Comparison of ENCODE assay signal across 35 cellular contexts in genomic region chr18:35533916-35534315, GRCh38.
"Had no signal": no experiment of that assay in that cellular context is flagged by ENCODE, and none has a peak within 500 bp of the region (broad histone marks: within the 10 kb centered on the region; RNA-seq: fewer than 3 reads in every experiment).

No MANE protein-coding gene starts in this region.

- H3K36me3 Mint-ChIP-seq: activated naive CD8-positive, alpha-beta T cell treated with anti-CD3 and anti-CD28 coated beads for 36 hours had no signal

- H3K27ac ChIP-seq: body of pancreas, brain microvascular endothelial cell, breast epithelium, VCaP had no signal

- H3K27ac Mint-ChIP-seq: activated B cell treated with CpG ODN at 0.5 μM for 24 hours; activated CD4-positive, alpha-beta memory T cell treated with anti-CD3 and anti-CD28 coated beads for 36 hours; activated CD4-positive, alpha-beta T cell treated with anti-CD3 and anti-CD28 coated beads, Interleukin-2, amount 10 ng/mL, durations not matched to agents 24 days and 14 days; activated CD8-positive, alpha-beta T cell treated with anti-CD3 and anti-CD28 coated beads for 36 hours; activated naive CD4-positive, alpha-beta T cell treated with anti-CD3 and anti-CD28 coated beads for 36 hours; activated naive CD4-positive, alpha-beta T cell treated with anti-CD3 and anti-CD28 coated beads, Interleukin-2, amount 50 U/mL, for 72 hours; activated naive CD8-positive, alpha-beta T cell treated with anti-CD3 and anti-CD28 coated beads for 36 hours; activated T-cell treated with anti-CD3 and anti-CD28 coated beads, Interleukin-2, amount 50 U/mL, for 72 hours; activated T-helper 1 cell treated with anti-CD3 and anti-CD28 coated beads, Interleukin-12 subunit alpha, Interleukin-12 subunit beta, Interleukin-2, Interleukin-4 antibody, amounts not matched to agents 30 ng/mL and 10 ng/mL and 1 ng/mL, durations not matched to agents 14 hours and 24 hours and 36 hours; activated T-helper 17 cell treated with anti-CD3 and anti-CD28 coated beads, Interleukin-2, amount 50 U/mL, for 72 hours; T-helper 1 cell treated with Interleukin-12 subunit alpha and Interleukin-12 subunit beta and Interleukin-4 antibody, amounts not matched to agents 30 μg/mL and 1 μg/mL, for 36 hours; T-helper 2 cell treated with Interferon-gamma antibody and Interleukin-4, amounts not matched to agents 5 μg/mL and 100 μg/mL, for 36 hours had no signal

- H3K36me3 ChIP-seq: brain microvascular endothelial cell, breast epithelium had no signal

- H3K9me3 ChIP-seq: body of pancreas had no signal

- H3K27me3 ChIP-seq: body of pancreas, brain microvascular endothelial cell, breast epithelium had no signal

- DNase-seq: activated B cell treated with CpG ODN at 0.5 μM for 24 hours; activated CD4-positive, alpha-beta memory T cell treated with anti-CD3 and anti-CD28 coated beads for 36 hours; activated CD4-positive, alpha-beta T cell treated with anti-CD3 and anti-CD28 coated beads for 4 hours; activated CD4-positive, alpha-beta T cell treated with anti-CD3 and anti-CD28 coated beads, Interleukin-2, amount 10 ng/mL, durations not matched to agents 24 days and 14 days; activated CD4-positive, alpha-beta T cell treated with anti-CD3 and anti-CD28 coated beads, Interleukin-2, amount 50 U/mL, for 1 hour; activated CD4-positive, alpha-beta T cell treated with anti-CD3 and anti-CD28 coated beads, Interleukin-2, amount 50 U/mL, for 4 hours; activated CD4-positive, CD25-positive, alpha-beta regulatory T cell treated with anti-CD3 and anti-CD28 coated beads, Interleukin-2, amount 50 U/mL, for 72 hours; activated CD8-positive, alpha-beta memory T cell treated with anti-CD3 and anti-CD28 coated beads, Interleukin-2, amount 50 U/mL, for 4 hours; activated CD8-positive, alpha-beta T cell treated with anti-CD3 and anti-CD28 coated beads for 36 hours; activated effector memory CD4-positive, alpha-beta T cell treated with anti-CD3 and anti-CD28 coated beads, Interleukin-2, amount 50 U/mL, for 16 hours; activated gamma-delta T cell treated with Interleukin-2 at 50 U/mL for 16 hours; activated naive CD4-positive, alpha-beta T cell; activated naive CD4-positive, alpha-beta T cell treated with anti-CD3 and anti-CD28 coated beads for 36 hours; activated naive CD4-positive, alpha-beta T cell treated with anti-CD3 and anti-CD28 coated beads, Interleukin-2, amount 50 U/mL, for 16 hours; activated naive CD8-positive, alpha-beta T cell treated with anti-CD3 and anti-CD28 coated beads for 36 hours; activated T-cell treated with anti-CD3 and anti-CD28 coated beads for 4 hours; activated T-cell treated with anti-CD3 and anti-CD28 coated beads, Interleukin-2, amount 50 U/mL, for 1 hour; activated T-cell treated with anti-CD3 and anti-CD28 coated beads, Interleukin-2, amount 50 U/mL, for 4 hours; activated T-cell treated with anti-CD3 and anti-CD28 coated beads, Interleukin-2, amount 50 U/mL, for 72 hours; amygdala; anterior cingulate cortex; body of pancreas; brain microvascular endothelial cell; central memory CD4-positive, alpha-beta T cell; T-helper 1 cell; T-helper 2 cell; T-helper 9 cell had no signal

- H3K4me1 ChIP-seq: body of pancreas, breast epithelium had no signal

- FAIRE-seq: TTC549 had no signal

- H3K4me3 ChIP-seq: body of pancreas, breast epithelium had no signal

- H3K4me3 Mint-ChIP-seq: activated B cell treated with CpG ODN at 0.5 μM for 24 hours; activated CD4-positive, alpha-beta memory T cell treated with anti-CD3 and anti-CD28 coated beads for 36 hours; activated CD4-positive, alpha-beta T cell treated with anti-CD3 and anti-CD28 coated beads, Interleukin-2, amount 10 ng/mL, durations not matched to agents 24 days and 14 days; activated CD8-positive, alpha-beta T cell treated with anti-CD3 and anti-CD28 coated beads for 36 hours; activated naive CD4-positive, alpha-beta T cell treated with anti-CD3 and anti-CD28 coated beads for 36 hours; activated naive CD8-positive, alpha-beta T cell treated with anti-CD3 and anti-CD28 coated beads for 36 hours; activated T-cell treated with anti-CD3 and anti-CD28 coated beads, Interleukin-2, amount 50 U/mL, for 4 hours; activated T-cell treated with anti-CD3 and anti-CD28 coated beads, Interleukin-2, amount 50 U/mL, for 72 hours; activated T-helper 1 cell treated with anti-CD3 and anti-CD28 coated beads, Interleukin-12 subunit alpha, Interleukin-12 subunit beta, Interleukin-2, Interleukin-4 antibody, amounts not matched to agents 30 ng/mL and 10 ng/mL and 1 ng/mL, durations not matched to agents 14 hours and 24 hours and 36 hours; activated T-helper 17 cell treated with anti-CD3 and anti-CD28 coated beads, Interleukin-2, amount 50 U/mL, for 72 hours; T-helper 1 cell treated with Interleukin-12 subunit alpha and Interleukin-12 subunit beta and Interleukin-4 antibody, amounts not matched to agents 30 μg/mL and 1 μg/mL, for 36 hours; T-helper 2 cell treated with Interferon-gamma antibody and Interleukin-4, amounts not matched to agents 5 μg/mL and 100 μg/mL, for 36 hours had no signal

- ATAC-seq: activated CD8-positive, alpha-beta T cell treated with anti-CD3 and anti-CD28 coated beads for 36 hours; activated naive CD4-positive, alpha-beta T cell treated with anti-CD3 and anti-CD28 coated beads, Interleukin-2, amount 50 U/mL, for 72 hours; activated T-cell treated with anti-CD3 and anti-CD28 coated beads, Interleukin-2, amount 50 U/mL, for 4 hours; activated T-cell treated with anti-CD3 and anti-CD28 coated beads, Interleukin-2, amount 50 U/mL, for 72 hours; activated T-helper 17 cell treated with anti-CD3 and anti-CD28 coated beads, Interleukin-2, amount 50 U/mL, for 72 hours; body of pancreas had no signal

- H3K4me1 Mint-ChIP-seq: activated B cell treated with CpG ODN at 0.5 μM for 24 hours; activated CD4-positive, alpha-beta T cell treated with anti-CD3 and anti-CD28 coated beads, Interleukin-2, amount 10 ng/mL, durations not matched to agents 24 days and 14 days; activated naive CD8-positive, alpha-beta T cell treated with anti-CD3 and anti-CD28 coated beads for 36 hours; activated T-helper 17 cell treated with anti-CD3 and anti-CD28 coated beads, Interleukin-2, amount 50 U/mL, for 72 hours had no signal
